14 cellular contexts compared by ENCODE assay signal in genomic region chr3:171018151-171018935, GRCh38. TPM values are rescaled to one million over a fixed set of nuclear protein-coding genes. Genes with fewer than 3 reads are reported as not detected.
DNase-seq lines count a peak whose midpoint lies in the region; ATAC-seq, FAIRE-seq and TF ChIP-seq lines count a peak whose summit lies in the region.
"Had no signal": no experiment of that assay in that cellular context is flagged by ENCODE, and none has a peak within 500 bp of the region (broad histone marks: within the 10 kb centered on the region; RNA-seq: fewer than 3 reads in every experiment).

No MANE protein-coding gene starts in this region.

- peaks cover 0 to 12% (median 6%) of the 10 kb centered on the region in 3 donors for H3K4me1 ChIP-seq in pancreas
- no peaks in the 10 kb centered on the region for H3K4me1 ChIP-seq in CD4-positive, alpha-beta memory T cell (ENCODE audit: insufficient read depth, low read length)

- no peak for TF ChIP-seq POLR2A in NB4 (IDR thresholded peaks at IDR 0.05; ENCODE audit: extremely low read depth, insufficient read length)

- FAIRE-seq in pancreas (lab: Jason Lieb, UNC) = no peak
- FAIRE-seq: A549 had no signal

- H3K4me3 ChIP-seq in NB4 (ENCODE audit: low read depth, low read length) (no peak overlapping the region), choroid plexus epithelial cell (ENCODE audit: low read depth, low read length) (no peak overlapping the region), pancreas (no peak overlapping the region)
- no peak overlapping the region for H3K4me3 ChIP-seq in CD4-positive, alpha-beta memory T cell (ENCODE audit: low read length in 2 of 2)
- H3K4me3 ChIP-seq: A549 had no signal

- no peaks in the 10 kb centered on the region for H3K27me3 ChIP-seq in pancreas
- H3K27me3 ChIP-seq in CD4-positive, alpha-beta memory T cell (ENCODE audit: insufficient read depth, low read length) = no peaks in the 10 kb centered on the region
- H3K27me3 ChIP-seq in CD4-positive, alpha-beta T cell (ENCODE audit: control insufficient read depth, insufficient read depth, low read length) = no peaks in the 10 kb centered on the region

- no peaks in the 10 kb centered on the region for H3K4me1 Mint-ChIP-seq in CD4-positive, alpha-beta memory T cell
- no peaks in the 10 kb centered on the region for H3K4me1 Mint-ChIP-seq in CD4-positive, alpha-beta T cell (ENCODE audit: low read depth)

- H3K27ac ChIP-seq in pancreas = no peak overlapping the region
- no peak overlapping the region for H3K27ac ChIP-seq in CD4-positive, alpha-beta memory T cell (ENCODE audit: low read depth, low read length)
- H3K27ac ChIP-seq in CD4-positive, alpha-beta T cell (ENCODE audit: low read depth, low read length) = no peak overlapping the region
- H3K27ac ChIP-seq: A549 had no signal

- peak; percentile 34 to 73 (median 50) for ATAC-seq in pancreas
- ATAC-seq in CD4-positive, alpha-beta T cell (ENCODE audit: poor library complexity) = no peak

- CTCF ChIA-PET in CD4-positive, alpha-beta memory T cell (lab: Charles Lee; ENCODE audit: partially characterized antibody) = no interaction called here
- CTCF ChIA-PET in CD4-positive, alpha-beta T cell (lab: Charles Lee) = no interaction called here

- H3K36me3 ChIP-seq in pancreas = no peaks in the 10 kb centered on the region
- no peaks in the 10 kb centered on the region for H3K36me3 ChIP-seq in CD4-positive, alpha-beta memory T cell (ENCODE audit: insufficient read depth, low read length)

- peaks cover 6 to 9% of the 10 kb centered on the region in 2 donors for H3K27me3 Mint-ChIP-seq in CD4-positive, alpha-beta memory T cell
- H3K27me3 Mint-ChIP-seq in CD4-positive, alpha-beta T cell = peaks cover 26% of the 10 kb centered on the region

- TF ChIP-seq CTCF in NB4 (IDR thresholded peaks at IDR 0.05; ENCODE audit: low read depth, low read length) (peak; percentile 27), choroid plexus epithelial cell (conservative IDR thresholded peaks at IDR 0.05; ENCODE audit: low read depth, low read length) (peak; percentile 41), pancreas (IDR thresholded peaks at IDR 0.05) (peak in 1 of 4 donors; percentile 7)
- no peak for TF ChIP-seq CTCF in CD4-positive, alpha-beta T cell (IDR thresholded peaks at IDR 0.05)

- no peaks in the 10 kb centered on the region for H3K36me3 Mint-ChIP-seq in CD4-positive, alpha-beta memory T cell
- no peaks in the 10 kb centered on the region for H3K36me3 Mint-ChIP-seq in CD4-positive, alpha-beta T cell (ENCODE audit: low read depth)

- intact Hi-C loops in pancreas (cut with DNase I) = no loop called here
- intact Hi-C loops in CD4-positive, alpha-beta memory T cell (cut with micrococcal nuclease) = no loop called here
- intact Hi-C loops in CD4-positive, alpha-beta T cell (cut with DNase I, micrococcal nuclease) = no loop called here

- no peaks in the 10 kb centered on the region for H3K9me3 ChIP-seq in pancreas
- H3K9me3 ChIP-seq in CD4-positive, alpha-beta memory T cell (ENCODE audit: control insufficient read depth in 1 of 2, low read length in 2 of 2) = no peaks in the 10 kb centered on the region
- H3K9me3 ChIP-seq in CD4-positive, alpha-beta T cell (ENCODE audit: control insufficient read depth, low read length) = no peaks in the 10 kb centered on the region
- H3K9me3 ChIP-seq: A549 had no signal

- peak; percentile 31 for DNase-seq in NCI-H82 (lab: John Stamatoyannopoulos, UW)
- DNase-seq in NCI-H82 treated with DMSO at 0.1 percent for 48 hours (lab: John Stamatoyannopoulos, UW; ENCODE audit: unreplicated experiment) = no peak
- peak; percentile 2 for DNase-seq in NB4 (ENCODE audit: low read depth)
- no peak for DNase-seq in choroid plexus epithelial cell (ENCODE audit: low read depth)
- DNase-seq in pancreas = peak in 1 of 6 donors; percentile 2
- no peak for DNase-seq in H4 (ENCODE audit: low spot score)
- no peak for DNase-seq in CD4-positive, alpha-beta memory T cell
- DNase-seq in CD4-positive, alpha-beta T cell = no peak
- DNase-seq: activated CD4-positive, alpha-beta T cell treated with anti-CD3 and anti-CD28 coated beads for 1 hour; GF-D8; NCI-H2029; RPMI8226 had no signal

- WGBS in pancreas, 2 donors = 12 to 14% methylated on average over 6 of the region's 6 CpGs

- no peaks in the 10 kb centered on the region for H3K9me3 Mint-ChIP-seq in CD4-positive, alpha-beta memory T cell
- H3K9me3 Mint-ChIP-seq in CD4-positive, alpha-beta T cell = no peaks in the 10 kb centered on the region

- no peak overlapping the region for H3K27ac Mint-ChIP-seq in CD4-positive, alpha-beta memory T cell
- no peak overlapping the region for H3K27ac Mint-ChIP-seq in CD4-positive, alpha-beta T cell

- no peak overlapping the region for H3K4me3 Mint-ChIP-seq in CD4-positive, alpha-beta memory T cell
- H3K4me3 Mint-ChIP-seq in CD4-positive, alpha-beta T cell = no peak overlapping the region

- POLR2A ChIA-PET in CD4-positive, alpha-beta memory T cell (lab: Charles Lee; ENCODE audit: partially characterized antibody) = no interaction called here
- POLR2A ChIA-PET in CD4-positive, alpha-beta T cell (lab: Charles Lee) = no interaction called here

RNA-seq across cellular contexts. Expression of gene SLC2A2, which starts 8.2 kb away (rescaled TPM):
- 1 to 10 TPM in 4 of 6 donors, under 1 TPM in 2; 0.59 to 4.3 (median 2.7) TPM for total RNA-seq in pancreas
- 1 to 10 TPM; 1.8 to 5.9 TPM for polyA plus RNA-seq in pancreas
- not detected in 2 replicates for total RNA-seq in H4 (2014; rRNA removed; shearing (Covaris generic))
- not detected for total RNA-seq in CD4-positive, alpha-beta memory T cell
- not detected for polyA plus RNA-seq in CD4-positive, alpha-beta memory T cell
- total RNA-seq in CD4-positive, alpha-beta T cell = not detected
- polyA plus RNA-seq: A549, neural cell had no signal

Comparison
In these comparisons a context has a peak if more than half of its experiments do, and no peak if none do; other contexts are left out.
1. DNase-seq: peak in NCI-H82 (single experiment) and NB4 (single experiment); none in NCI-H82 treated with DMSO at 0.1 percent for 48 hours (single experiment), choroid plexus epithelial cell (single experiment), H4 (single experiment), CD4-positive, alpha-beta memory T cell (0 of 5) and CD4-positive, alpha-beta T cell (0 of 10).